In the genomic region with DNA sequence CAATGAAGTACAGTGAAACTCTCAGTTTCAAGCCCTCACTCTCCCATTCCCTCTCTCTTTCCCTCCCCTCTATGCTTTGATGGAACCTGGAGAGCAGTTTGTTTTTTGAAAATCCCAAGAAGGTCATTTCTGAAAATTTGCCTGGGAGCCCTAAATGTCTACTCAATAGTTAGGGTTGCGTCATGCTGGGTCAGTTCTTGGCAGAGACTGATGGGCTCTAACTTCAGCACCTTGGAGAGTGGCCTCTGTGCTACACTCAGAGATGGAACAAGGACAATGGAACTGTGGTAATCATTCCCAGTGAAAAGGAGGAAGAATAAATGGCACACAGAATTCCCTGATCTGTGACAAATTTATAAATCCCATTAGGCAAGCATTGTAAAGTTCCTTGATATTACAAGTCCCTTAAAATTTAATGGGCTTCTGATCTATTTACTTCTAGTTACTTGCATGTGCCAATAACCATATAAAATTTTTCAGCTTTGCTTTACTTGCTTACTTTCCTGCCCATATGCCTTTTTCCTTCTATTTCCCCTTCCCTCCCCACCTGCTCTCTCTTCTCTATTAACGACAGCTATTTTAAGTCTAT, we compare ENCODE assay signal across 10 cellular contexts.
DNase-seq lines count a peak whose midpoint lies in the region; ATAC-seq lines count a peak whose summit lies in the region.
"Had no signal": no experiment of that assay in that cellular context is flagged by ENCODE, and none has a peak within 500 bp of the region (broad histone marks: within the 10 kb centered on the region; RNA-seq: fewer than 3 reads in every experiment).

No MANE protein-coding gene starts in this region.

- no peak for ATAC-seq in activated naive CD8-positive, alpha-beta T cell treated with anti-CD3 and anti-CD28 coated beads, Interleukin-2, amount 50 U/mL, for 24 hours
- no peak for ATAC-seq in GM21447 (IDR thresholded peaks at IDR 0.05; ENCODE audit: unreplicated experiment)

- H3K36me3 Mint-ChIP-seq in activated naive CD8-positive, alpha-beta T cell treated with anti-CD3 and anti-CD28 coated beads, Interleukin-2, amount 50 U/mL, for 24 hours (ENCODE audit: low read depth), result no peaks in the 10 kb centered on the region
- H3K36me3 Mint-ChIP-seq in activated naive CD8-positive, alpha-beta T cell treated with anti-CD3 and anti-CD28 coated beads for 36 hours, result no peaks in the 10 kb centered on the region
- H3K36me3 Mint-ChIP-seq: CD14-positive monocyte had no signal

- H3K4me3 Mint-ChIP-seq in activated naive CD8-positive, alpha-beta T cell treated with anti-CD3 and anti-CD28 coated beads, Interleukin-2, amount 50 U/mL, for 24 hours, result no peak overlapping the region
- no peak overlapping the region for H3K4me3 Mint-ChIP-seq in activated naive CD8-positive, alpha-beta T cell treated with anti-CD3 and anti-CD28 coated beads for 36 hours
- H3K4me3 Mint-ChIP-seq: CD14-positive monocyte had no signal

- no peaks in the 10 kb centered on the region for H3K4me1 ChIP-seq in SJCRH30

- 0 out of 2 replicates have a peak, but pooled peaks cover 6% of the 10 kb centered on the region for H3K9me3 ChIP-seq in SJCRH30 (replicated peaks)
- H3K9me3 ChIP-seq: neutrophil had no signal

- H3K4me1 Mint-ChIP-seq in activated naive CD8-positive, alpha-beta T cell treated with anti-CD3 and anti-CD28 coated beads, Interleukin-2, amount 50 U/mL, for 24 hours, result no peaks in the 10 kb centered on the region
- no peaks in the 10 kb centered on the region for H3K4me1 Mint-ChIP-seq in activated naive CD8-positive, alpha-beta T cell treated with anti-CD3 and anti-CD28 coated beads for 36 hours
- H3K4me1 Mint-ChIP-seq: CD14-positive monocyte had no signal

- DNase-seq in activated naive CD8-positive, alpha-beta T cell treated with anti-CD3 and anti-CD28 coated beads, Interleukin-2, amount 50 U/mL, for 24 hours, result peak; percentile 6
- DNase-seq in activated naive CD8-positive, alpha-beta T cell treated with anti-CD3 and anti-CD28 coated beads for 36 hours, result no peak
- DNase-seq in SJCRH30 (peak; percentile 65 to 80), globus pallidus (ENCODE audit: low spot score) (peak; percentile 3), activated gamma-delta T cell treated with Interleukin-2 at 50 U/mL for 16 hours (no peak)
- DNase-seq in stimulated activated CD8-positive, alpha-beta memory T cell treated with anti-CD3 and anti-CD28 coated beads, Interleukin-4, amount 100 ng/mL, for 48 hours, result peak; percentile 26
- DNase-seq in activated CD4-positive, CD25-positive, alpha-beta regulatory T cell treated with anti-CD3 and anti-CD28 coated beads, Interleukin-2, amount 50 U/mL, for 72 hours, result no peak

- H3K36me3 ChIP-seq in SJCRH30, result no peaks in the 10 kb centered on the region
- H3K36me3 ChIP-seq: neutrophil had no signal

- H3K4me3 ChIP-seq in SJCRH30, result no peak overlapping the region

- H3K27me3 ChIP-seq in SJCRH30, result no peaks in the 10 kb centered on the region
- H3K27me3 ChIP-seq: neutrophil had no signal

- H3K27ac Mint-ChIP-seq in activated naive CD8-positive, alpha-beta T cell treated with anti-CD3 and anti-CD28 coated beads, Interleukin-2, amount 50 U/mL, for 24 hours, result no peak overlapping the region
- H3K27ac Mint-ChIP-seq in activated naive CD8-positive, alpha-beta T cell treated with anti-CD3 and anti-CD28 coated beads for 36 hours, result no peak overlapping the region
- H3K27ac Mint-ChIP-seq: CD14-positive monocyte had no signal

- H3K27me3 Mint-ChIP-seq in activated naive CD8-positive, alpha-beta T cell treated with anti-CD3 and anti-CD28 coated beads, Interleukin-2, amount 50 U/mL, for 24 hours, result peaks cover 1% of the 10 kb centered on the region
- H3K27me3 Mint-ChIP-seq in activated naive CD8-positive, alpha-beta T cell treated with anti-CD3 and anti-CD28 coated beads for 36 hours, result peaks cover 6% of the 10 kb centered on the region

- no peak overlapping the region for H3K27ac ChIP-seq in SJCRH30
- H3K27ac ChIP-seq: neutrophil had no signal

- H3K9me3 Mint-ChIP-seq in activated naive CD8-positive, alpha-beta T cell treated with anti-CD3 and anti-CD28 coated beads, Interleukin-2, amount 50 U/mL, for 24 hours, result peaks cover 4% of the 10 kb centered on the region
- H3K9me3 Mint-ChIP-seq in activated naive CD8-positive, alpha-beta T cell treated with anti-CD3 and anti-CD28 coated beads for 36 hours, result peaks cover 2% of the 10 kb centered on the region

Comparison
In these comparisons a context has a peak if more than half of its experiments do, and no peak if none do; other contexts are left out.
1. DNase-seq: peak in activated naive CD8-positive, alpha-beta T cell treated with anti-CD3 and anti-CD28 coated beads, Interleukin-2, amount 50 U/mL, for 24 hours (single experiment), SJCRH30 (2 of 2), globus pallidus (single experiment) and stimulated activated CD8-positive, alpha-beta memory T cell treated with anti-CD3 and anti-CD28 coated beads, Interleukin-4, amount 100 ng/mL, for 48 hours (single experiment); none in activated naive CD8-positive, alpha-beta T cell treated with anti-CD3 and anti-CD28 coated beads for 36 hours (single experiment), activated gamma-delta T cell treated with Interleukin-2 at 50 U/mL for 16 hours (single experiment) and activated CD4-positive, CD25-positive, alpha-beta regulatory T cell treated with anti-CD3 and anti-CD28 coated beads, Interleukin-2, amount 50 U/mL, for 72 hours (single experiment).